8 cellular contexts compared by ENCODE assay signal in the genomic region with DNA sequence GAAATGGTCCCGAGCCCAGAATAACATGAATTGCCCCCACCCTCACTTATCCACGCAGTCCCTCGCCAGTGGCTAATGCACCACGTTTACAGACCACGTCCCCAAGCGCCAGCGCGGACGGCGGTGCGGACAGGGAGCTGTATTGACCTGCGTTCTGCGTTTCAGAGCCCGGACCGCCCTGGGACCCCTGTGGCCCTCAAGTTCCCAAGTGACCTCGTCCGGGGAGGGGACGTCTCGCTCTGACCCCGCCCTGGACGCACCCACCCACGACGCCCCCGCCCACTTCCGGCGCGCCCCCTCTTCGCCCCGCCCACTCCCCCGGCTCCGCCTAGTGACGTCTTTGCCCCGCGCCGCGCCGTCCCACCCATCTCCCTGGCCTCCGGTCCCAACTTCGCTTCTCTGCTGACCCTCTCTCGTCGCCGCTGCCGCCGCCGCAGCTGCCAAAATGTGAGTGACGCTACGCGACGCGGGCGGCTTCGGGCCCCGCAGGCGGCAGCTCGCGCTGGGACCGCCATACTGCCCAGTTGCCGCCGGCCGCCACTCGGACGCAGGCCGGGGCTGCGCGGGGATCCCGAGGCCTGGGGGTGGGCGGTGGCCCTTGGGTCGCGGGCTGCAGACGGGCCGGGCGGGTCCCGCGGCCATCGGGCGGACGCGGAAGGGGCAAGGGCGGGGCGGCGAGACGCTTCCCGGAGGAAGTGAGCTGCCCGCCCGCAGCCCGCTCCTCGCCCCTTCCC. TPM values are rescaled to one million over a fixed set of nuclear protein-coding genes. Genes with fewer than 3 reads are reported as not detected.
A peak's percentile ranks its signal among the peaks of the same experiment; 100 is the strongest.
DNase-seq lines count a peak whose midpoint lies in the region; ATAC-seq and TF ChIP-seq lines count a peak whose summit lies in the region.

Gene VAMP3 (plus strand): TSS at position 358 of the 734 bp plus-strand sequence. CDS start 88 bp downstream, at position 446.

- H3F3A ChIP-seq in neural progenitor cell (ENCODE audit: low read depth) = peaks cover 10% of the 10 kb centered on the region

- peaks cover 3% of the 10 kb centered on the region for H3K36me3 ChIP-seq in neural progenitor cell
- H3K36me3 ChIP-seq in stomach smooth muscle (ENCODE audit: control insufficient read depth in 2 of 2, insufficient read depth in 2 of 2, low read length in 2 of 2) = peaks cover 2 to 10% of the 10 kb centered on the region in 2 donors

- H3K9ac ChIP-seq in neural progenitor cell (peak within 1 kb of the TSS; percentile 92), stomach smooth muscle (ENCODE audit: low read length in 2 of 2) (peak within 1 kb of the TSS; percentile 73 to 74)

- H2AFZ ChIP-seq in neural progenitor cell (replicated peaks) = peak within 1 kb of the TSS; percentile 86

- H3K27ac Mint-ChIP-seq in neural progenitor cell = no peak within 1 kb of the TSS

- peak within 1 kb of the TSS; percentile 90 for H3K4me3 Mint-ChIP-seq in neural progenitor cell

- H3K27me3 ChIP-seq in neural progenitor cell = no peaks in the 10 kb centered on the region
- no peaks in the 10 kb centered on the region for H3K27me3 ChIP-seq in stomach smooth muscle (ENCODE audit: control insufficient read depth in 1 of 2, insufficient read depth in 2 of 2, low read length in 2 of 2)

- ATAC-seq in GM21367 (IDR thresholded peaks at IDR 0.05; ENCODE audit: unreplicated experiment) = peak; percentile 65

- H4K20me1 ChIP-seq in neural progenitor cell (ENCODE audit: low read depth) = peaks cover 18% of the 10 kb centered on the region

- in situ Hi-C loops in Caki2 (cut with HindIII; ENCODE audit: low pct_unique_long_range_greater_than_20kb, low sequenced_read_pairs) = no loop called here

- TF ChIP-seq CTCF in fibroblast of villous mesenchyme (IDR thresholded peaks at IDR 0.05; ENCODE audit: insufficient read depth, low read depth, low read length) (no peak), neural progenitor cell (IDR thresholded peaks at IDR 0.05) (no peak)

- H3K9me3 Mint-ChIP-seq in neural progenitor cell = no peaks in the 10 kb centered on the region

- H3K4me3 ChIP-seq in fibroblast of villous mesenchyme (ENCODE audit: low read depth, low read length) (peak within 1 kb of the TSS; percentile 92), neural progenitor cell (peak within 1 kb of the TSS; percentile 99), stomach smooth muscle (ENCODE audit: low read length in 2 of 2) (peak within 1 kb of the TSS; percentile 88 to 92)

- H3K4me1 ChIP-seq in neural progenitor cell (peaks cover 23% of the 10 kb centered on the region), stomach smooth muscle (ENCODE audit: control insufficient read depth, insufficient read depth, low read length) (peaks cover 9% of the 10 kb centered on the region)

- H3K79me2 ChIP-seq in neural progenitor cell (ENCODE audit: low read depth) = peaks cover 48% of the 10 kb centered on the region

- peak within 1 kb of the TSS; percentile 96 for H3K4me2 ChIP-seq in neural progenitor cell

- peaks cover 28% of the 10 kb centered on the region for H3K4me1 Mint-ChIP-seq in neural progenitor cell

- H3K36me3 Mint-ChIP-seq in neural progenitor cell = no peaks in the 10 kb centered on the region

- H3K9me3 ChIP-seq in neural progenitor cell (ENCODE audit: low read depth) (no peaks in the 10 kb centered on the region), stomach smooth muscle (ENCODE audit: control insufficient read depth in 2 of 2, low read length in 2 of 2) (no peaks in the 10 kb centered on the region)

- no peaks in the 10 kb centered on the region for H3K27me3 Mint-ChIP-seq in neural progenitor cell (ENCODE audit: insufficient read depth, low read depth)

- DNase-seq in Caki2 (ENCODE audit: low read depth) = peak; percentile 56
- DNase-seq in HuH-7.5 (ENCODE audit: low spot score) = peak; percentile 79
- peak; percentile 32 to 44 for DNase-seq in SHP77 (lab: John Stamatoyannopoulos, UW)
- peak; percentile 94 for DNase-seq in activated effector memory CD4-positive, alpha-beta T cell treated with anti-CD3 and anti-CD28 coated beads, Interleukin-2, amount 50 U/mL, for 16 hours
- DNase-seq in fibroblast of villous mesenchyme (ENCODE audit: low read depth) = peak; percentile 81
- peak; percentile 91 for DNase-seq in neural progenitor cell (ENCODE audit: low spot score)

- H3K27ac ChIP-seq in neural progenitor cell = peak within 1 kb of the TSS; percentile 85
- peak within 1 kb of the TSS; percentile 53 for H3K27ac ChIP-seq in stomach smooth muscle (ENCODE audit: low read length)

RNA-seq across cellular contexts. Expression of gene VAMP3, which starts in this region (rescaled TPM):
- 65.9 and 79.0 TPM in 2 replicates for total RNA-seq in Caki2 (2014; rRNA removed; shearing (Covaris generic); ENCODE audit: low replicate concordance)
- total RNA-seq in fibroblast of villous mesenchyme (85.0 and 138 TPM in 2 replicates), neural progenitor cell (ENCODE audit: low replicate concordance) (50.3 and 66.6 TPM in 2 replicates)

Comparison
In these comparisons a context has a peak if more than half of its experiments do, and no peak if none do; other contexts are left out.
1. Peak in every context shown above with its lines: DNase-seq, ATAC-seq, H3K4me3 ChIP-seq and H3K27ac ChIP-seq.
2. DNase-seq: peak in every context shown above with its lines; median percentile 94 in activated effector memory CD4-positive, alpha-beta T cell treated with anti-CD3 and anti-CD28 coated beads, Interleukin-2, amount 50 U/mL, for 16 hours; 91 in neural progenitor cell; 81 in fibroblast of villous mesenchyme; 79 in HuH-7.5; 56 in Caki2; 38 in SHP77.